Comparison of ENCODE assay signal across 1 cellular context in genomic region chr16:31221357-31222160, GRCh38.
TF ChIP-seq lines count a peak whose summit lies in the region.

No MANE protein-coding gene starts in this region.

TF ChIP-seq in HepG2, 621 proteins besides CTCF, POLR2A, EP300 and RAD21:
- no peak for TF ChIP-seq ZNF30 (CRISPR knock-in tag; IDR thresholded peaks at IDR 0.05)
- TF ChIP-seq THAP7 (CRISPR knock-in tag; IDR thresholded peaks at IDR 0.05), result peak; percentile 98
- TF ChIP-seq ZNF547 (CRISPR knock-in tag; IDR thresholded peaks at IDR 0.05), result no peak
